ENCODE assay signal across 25 cellular contexts in the genomic region with DNA sequence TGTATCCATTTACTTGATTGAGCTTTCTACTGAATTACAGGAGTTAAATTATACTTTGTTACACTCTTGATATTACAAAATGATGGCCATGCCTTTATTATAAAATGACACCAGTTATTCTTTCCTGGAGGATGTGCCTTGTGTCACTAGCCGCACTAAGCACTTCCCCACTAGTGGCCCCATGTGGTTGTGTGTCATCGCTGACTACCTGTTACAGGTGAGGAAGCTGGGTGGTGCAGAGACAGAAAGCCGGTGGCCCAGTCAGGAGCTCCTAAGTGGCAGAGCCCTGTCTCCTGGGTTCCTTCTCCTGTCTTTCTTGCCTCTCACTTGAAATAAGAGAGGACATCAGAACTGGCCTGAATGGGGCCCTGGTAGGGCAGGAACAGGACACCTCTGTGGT.
DNase-seq lines count a peak whose midpoint lies in the region; ATAC-seq and TF ChIP-seq lines count a peak whose summit lies in the region.
"Had no signal": no experiment of that assay in that cellular context is flagged by ENCODE, and none has a peak within 500 bp of the region (broad histone marks: within the 10 kb centered on the region; RNA-seq: fewer than 3 reads in every experiment).

No MANE protein-coding gene starts in this region.

- TF ChIP-seq POLR2A in erythroblast (IDR thresholded peaks at IDR 0.05; ENCODE audit: low read length) = no peak

- peaks cover 76% of the 10 kb centered on the region for H3K4me1 Mint-ChIP-seq in Calu3 (ENCODE audit: low read depth, unreplicated experiment)
- H3K4me1 Mint-ChIP-seq: central memory CD8-positive, alpha-beta T cell had no signal

- no peak overlapping the region for H3K4me3 ChIP-seq in mucosa of descending colon
- H3K4me3 ChIP-seq: MG63 had no signal

- H3K4me3 Mint-ChIP-seq in Calu3 (ENCODE audit: low read depth, unreplicated experiment) = no peak overlapping the region
- H3K4me3 Mint-ChIP-seq: central memory CD8-positive, alpha-beta T cell; IgD-negative memory B cell had no signal

- H3K36me3 Mint-ChIP-seq in Calu3 (ENCODE audit: insufficient read depth, unreplicated experiment) = peaks cover 5% of the 10 kb centered on the region
- H3K36me3 Mint-ChIP-seq: activated naive CD4-positive, alpha-beta T cell treated with anti-CD3 and anti-CD28 coated beads, Interleukin-2, amount 50 U/mL, for 72 hours; IgD-negative memory B cell had no signal

- ATAC-seq in mucosa of descending colon (peak; percentile 86), HG03025 (IDR thresholded peaks at IDR 0.05; ENCODE audit: low FRiP score, unreplicated experiment) (no peak)

- no peaks in the 10 kb centered on the region for H3K36me3 ChIP-seq in mucosa of descending colon (ENCODE audit: low read depth)
- H3K36me3 ChIP-seq: BE2C, MG63 had no signal

- no peaks in the 10 kb centered on the region for H3K9me3 ChIP-seq in mucosa of descending colon
- H3K9me3 ChIP-seq: BE2C, MG63 had no signal

- DNase-seq in Calu3 = peak; percentile 24
- peak; percentile 35 for DNase-seq in NCI-H69 (lab: John Stamatoyannopoulos, UW)
- no peak for DNase-seq in epithelial cell of prostate (ENCODE audit: low read depth, low spot score)
- peak in 2 of 3 donors; percentile 38 to 49 for DNase-seq in mucosa of descending colon
- no peak for DNase-seq in activated naive CD4-positive, alpha-beta T cell treated with anti-CD3 and anti-CD28 coated beads, Interleukin-2, amount 50 U/mL, for 16 hours
- DNase-seq in erythroblast (lab: John Stamatoyannopoulos, UW) = no peak
- no peak for DNase-seq in NCI-H2196 treated with DMSO at 0.1 percent for 48 hours (lab: John Stamatoyannopoulos, UW; ENCODE audit: unreplicated experiment)
- DNase-seq: activated CD4-positive, alpha-beta T cell treated with anti-CD3 and anti-CD28 coated beads, Interleukin-2, amount 50 U/mL, for 48 hours; activated CD4-positive, CD25-positive, alpha-beta regulatory T cell; activated CD8-positive, alpha-beta memory T cell treated with anti-CD3 and anti-CD28 coated beads, Interleukin-2, amount 50 U/mL, for 4 hours; anterior cingulate cortex; BE2C; COR-L47; kidney; MG63; NCI-H1417 treated with DMSO at 0.1 percent for 48 hours; NCI-H2081 treated with DMSO at 0.1 percent for 48 hours; retina; Right ventricle myocardium superior; substantia nigra; T1000 had no signal

- peak overlapping the region; percentile 76 for H3K27ac ChIP-seq in epithelial cell of prostate

- CTCF ChIA-PET in Calu3 (lab: Charles Lee) = interaction anchor here (0.5 to 1.3 kb wide), 2 partner anchors 18 to 26 kb away, joined by 3 read pairs; no protein-coding TSS in a partner anchor

- TF ChIP-seq CTCF in Calu3 (IDR thresholded peaks at IDR 0.05; ENCODE audit: unreplicated experiment) = no peak
- TF ChIP-seq CTCF in mucosa of descending colon (IDR thresholded peaks at IDR 0.05) = no peak

- no peaks in the 10 kb centered on the region for H3K27me3 Mint-ChIP-seq in Calu3 (ENCODE audit: unreplicated experiment)
- H3K27me3 Mint-ChIP-seq: IgD-negative memory B cell had no signal

- intact Hi-C loops in Calu3 (cut with micrococcal nuclease; ENCODE audit: unreplicated experiment) (no loop called here), mucosa of descending colon (cut with DNase I, micrococcal nuclease) (no loop called here)

- peak overlapping the region; percentile 71 for H3K27ac Mint-ChIP-seq in Calu3 (ENCODE audit: unreplicated experiment)

- H3K9me3 Mint-ChIP-seq in Calu3 (ENCODE audit: low read depth, unreplicated experiment) = no peaks in the 10 kb centered on the region
- H3K9me3 Mint-ChIP-seq: activated naive CD4-positive, alpha-beta T cell treated with anti-CD3 and anti-CD28 coated beads, Interleukin-2, amount 50 U/mL, for 72 hours; central memory CD8-positive, alpha-beta T cell; IgD-negative memory B cell had no signal

- H3K4me1 ChIP-seq in mucosa of descending colon (ENCODE audit: low read depth) = peaks cover 17% of the 10 kb centered on the region

- BruUV-seq in Calu3 (replicated peaks; lab: Mats Ljungman, UMichigan) = no TSS peak

Comparison
In these comparisons a context has a peak if more than half of its experiments do, and no peak if none do; other contexts are left out.
1. DNase-seq: peak in Calu3 (single experiment), NCI-H69 (single experiment) and mucosa of descending colon (2 of 3); none in epithelial cell of prostate (single experiment), activated naive CD4-positive, alpha-beta T cell treated with anti-CD3 and anti-CD28 coated beads, Interleukin-2, amount 50 U/mL, for 16 hours (single experiment), erythroblast (0 of 2) and NCI-H2196 treated with DMSO at 0.1 percent for 48 hours (single experiment).